Comparison of ENCODE assay signal across 16 cellular contexts in the genomic region with DNA sequence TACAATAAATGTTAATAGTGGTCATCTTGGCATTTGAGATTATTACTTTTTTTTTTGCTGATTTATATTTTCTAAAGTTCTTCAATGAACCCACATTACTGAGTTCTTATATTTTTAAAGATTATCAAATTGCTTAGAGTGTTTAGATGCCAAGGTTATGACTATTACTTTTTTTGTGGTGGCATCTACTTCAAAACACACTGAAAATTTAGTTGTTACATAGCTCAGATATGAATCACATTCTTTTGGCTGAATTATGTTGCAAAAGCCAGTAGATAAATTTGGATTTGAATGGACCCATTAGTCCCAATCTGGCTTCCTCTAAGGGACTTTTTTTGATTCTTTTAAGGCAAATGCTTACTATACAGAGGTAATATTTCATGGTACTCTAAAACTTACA. TPM values are rescaled to one million over a fixed set of nuclear protein-coding genes. Genes with fewer than 3 reads are reported as not detected.
A peak's percentile ranks its signal among the peaks of the same experiment; 100 is the strongest.
DNase-seq lines count a peak whose midpoint lies in the region; ATAC-seq and TF ChIP-seq lines count a peak whose summit lies in the region.
"Had no signal": no experiment of that assay in that cellular context is flagged by ENCODE, and none has a peak within 500 bp of the region (broad histone marks: within the 10 kb centered on the region; RNA-seq: fewer than 3 reads in every experiment).

No MANE protein-coding gene starts in this region.

- no peak overlapping the region for H3K4me3 Mint-ChIP-seq in MCF 10A (ENCODE audit: unreplicated experiment)
- H3K4me3 Mint-ChIP-seq: activated naive CD8-positive, alpha-beta T cell treated with anti-CD3 and anti-CD28 coated beads for 36 hours; H9 had no signal

- TF ChIP-seq POLR2A in breast epithelium (IDR thresholded peaks at IDR 0.05), result no peak

- peaks cover 4 to 8% of the 10 kb centered on the region in 2 donors for H3K4me1 ChIP-seq in breast epithelium
- peaks cover 14% of the 10 kb centered on the region for H3K4me1 ChIP-seq in foreskin keratinocyte

- H3K36me3 ChIP-seq in breast epithelium, result no peaks in the 10 kb centered on the region

- intact Hi-C loops in MCF 10A (cut with micrococcal nuclease) (no loop called here), breast epithelium (cut with DNase I; ENCODE audit: low total_unique reads) (no loop called here)

- H3K27me3 ChIP-seq in breast epithelium (no peaks in the 10 kb centered on the region), foreskin keratinocyte (no peaks in the 10 kb centered on the region)

- peak overlapping the region; percentile 20 for H3K27ac Mint-ChIP-seq in MCF 10A (ENCODE audit: low read depth, unreplicated experiment)
- H3K27ac Mint-ChIP-seq: activated naive CD8-positive, alpha-beta T cell treated with anti-CD3 and anti-CD28 coated beads for 36 hours; H9 had no signal

- H3K27me3 Mint-ChIP-seq in MCF 10A (ENCODE audit: insufficient read depth, unreplicated experiment), result no peaks in the 10 kb centered on the region
- H3K27me3 Mint-ChIP-seq: activated naive CD8-positive, alpha-beta T cell treated with anti-CD3 and anti-CD28 coated beads for 36 hours had no signal

- H3K36me3 Mint-ChIP-seq in MCF 10A (ENCODE audit: insufficient read depth, unreplicated experiment), result peaks cover 16% of the 10 kb centered on the region

- H3K4me1 Mint-ChIP-seq in MCF 10A (ENCODE audit: insufficient read depth, unreplicated experiment), result peaks cover 14% of the 10 kb centered on the region

- POLR2A ChIA-PET in MCF 10A (lab: Yijun Ruan, JAX), result interaction anchor here (0.7 to 0.9 kb wide), 3 partner anchors 46 to 189 kb away, joined by 3 to 4 read pairs (median 4); no protein-coding TSS in a partner anchor

- no peaks in the 10 kb centered on the region for H3K9me3 ChIP-seq in breast epithelium

- peak; percentile 88 for ATAC-seq in foreskin keratinocyte
- no peak for ATAC-seq in GM21619 (IDR thresholded peaks at IDR 0.05; ENCODE audit: unreplicated experiment)
- ATAC-seq: right cardiac atrium had no signal

- peak; percentile 60 for DNase-seq in MCF 10A (ENCODE audit: unreplicated experiment)
- DNase-seq in breast epithelium (ENCODE audit: low spot score in 2 of 2), result no peak
- DNase-seq in amniotic epithelial cell (ENCODE audit: low read depth), result peak; percentile 84
- DNase-seq in foreskin keratinocyte, result peak; percentile 52 to 78
- DNase-seq in stimulated activated naive CD4-positive, alpha-beta T cell (lab: John Stamatoyannopoulos, UW), result no peak
- no peak for DNase-seq in cerebellar nuclear complex (lab: John Stamatoyannopoulos, UW)
- DNase-seq in putamen (ENCODE audit: low spot score), result no peak
- DNase-seq: 8988T; activated naive CD8-positive, alpha-beta T cell treated with anti-CD3 and anti-CD28 coated beads for 36 hours; DMS153; effector CD4-positive, alpha-beta T cell; H9; KBM-7; NCI-H2171 treated with DMSO at 0.1 percent for 48 hours; right cardiac atrium had no signal

- H3K27ac ChIP-seq in breast epithelium, result no peak overlapping the region
- no peak overlapping the region for H3K27ac ChIP-seq in foreskin keratinocyte

- TF ChIP-seq CTCF in MCF 10A (IDR thresholded peaks at IDR 0.05; ENCODE audit: unreplicated experiment) (no peak), breast epithelium (IDR thresholded peaks at IDR 0.05) (no peak), foreskin keratinocyte (conservative IDR thresholded peaks at IDR 0.05) (no peak)

- no peaks in the 10 kb centered on the region for H3K9me3 Mint-ChIP-seq in MCF 10A (ENCODE audit: unreplicated experiment)

- no TSS peak for BruUV-seq in MCF 10A (replicated peaks; lab: Mats Ljungman, UMichigan)

- H3K4me3 ChIP-seq in breast epithelium, result no peak overlapping the region

- CTCF ChIA-PET in MCF 10A (lab: Yijun Ruan, JAX), result interaction anchor here (0.9 kb wide), 1 partner anchor 77 kb away, joined by 3 read pairs; no protein-coding TSS in a partner anchor

RNA-seq across cellular contexts. Expression of a gene that starts 8.9 kb away (rescaled TPM):
- total RNA-seq in MCF 10A (2022), result 78.7 and 84.8 TPM in 2 replicates
- total RNA-seq in breast epithelium, result 100 to 1,000 TPM; 204 to 397 (median 263) TPM
- total RNA-seq in foreskin keratinocyte, result 40.2 and 45.6 TPM in 2 replicates
- polyA plus RNA-seq in foreskin keratinocyte, result 1.8 and 2.1 TPM in 2 replicates

Comparison
In these comparisons a context has a peak if more than half of its experiments do, and no peak if none do; other contexts are left out.
1. DNase-seq: peak in MCF 10A (single experiment), amniotic epithelial cell (single experiment) and foreskin keratinocyte (2 of 2); none in breast epithelium (0 of 2), stimulated activated naive CD4-positive, alpha-beta T cell (0 of 6), cerebellar nuclear complex (0 of 2) and putamen (single experiment).